In genomic region chr10:30967654-30968421, GRCh38 we compare ENCODE assay signal across 25 cellular contexts.
DNase-seq lines count a peak whose midpoint lies in the region; ATAC-seq and TF ChIP-seq lines count a peak whose summit lies in the region.
"Had no signal": no experiment of that assay in that cellular context is flagged by ENCODE, and none has a peak within 500 bp of the region (broad histone marks: within the 10 kb centered on the region; RNA-seq: fewer than 3 reads in every experiment).

No MANE protein-coding gene starts in this region.

- no peaks in the 10 kb centered on the region for H3K36me3 ChIP-seq in neural progenitor cell
- H3K36me3 ChIP-seq in vagina, result no peaks in the 10 kb centered on the region
- H3K36me3 ChIP-seq: upper lobe of right lung had no signal

- H3K27me3 ChIP-seq in neural progenitor cell, result no peaks in the 10 kb centered on the region
- H3K27me3 ChIP-seq in vagina, result no peaks in the 10 kb centered on the region
- H3K27me3 ChIP-seq: upper lobe of right lung had no signal

- no peak overlapping the region for H3K27ac ChIP-seq in neural progenitor cell
- H3K27ac ChIP-seq in vagina, result peak overlapping the region; percentile 26
- H3K27ac ChIP-seq: 22Rv1, SK-N-MC, upper lobe of right lung had no signal

- peaks cover 9% of the 10 kb centered on the region for H3K9me3 Mint-ChIP-seq in activated CD4-positive, alpha-beta T cell treated with anti-CD3 and anti-CD28 coated beads, Interleukin-2, amount 10 ng/mL, durations not matched to agents 24 days and 14 days
- H3K9me3 Mint-ChIP-seq in activated CD4-positive, alpha-beta T cell treated with anti-CD3 and anti-CD28 coated beads, Interleukin-2, amount 10 ng/mL, durations not matched to agents 7 days and 5 days, result no peaks in the 10 kb centered on the region
- no peaks in the 10 kb centered on the region for H3K9me3 Mint-ChIP-seq in neural progenitor cell
- H3K9me3 Mint-ChIP-seq: activated CD4-positive, alpha-beta memory T cell treated with anti-CD3 and anti-CD28 coated beads for 36 hours; central memory CD8-positive, alpha-beta T cell; naive thymus-derived CD4-positive, alpha-beta T cell; stimulated activated naive CD8-positive, alpha-beta T cell treated with anti-CD3 and anti-CD28 coated beads, Interleukin-15, Interleukin-2, amounts not matched to agents 100 ng/mL and 50 ng/mL, for 24 hours had no signal

- H3K4me1 ChIP-seq in neural progenitor cell (no peaks in the 10 kb centered on the region), vagina (no peaks in the 10 kb centered on the region)
- H3K4me1 ChIP-seq: Caco-2 had no signal

- no peak overlapping the region for H3K27ac Mint-ChIP-seq in activated CD4-positive, alpha-beta T cell treated with anti-CD3 and anti-CD28 coated beads, Interleukin-2, amount 10 ng/mL, durations not matched to agents 24 days and 14 days
- H3K27ac Mint-ChIP-seq in activated CD4-positive, alpha-beta T cell treated with anti-CD3 and anti-CD28 coated beads, Interleukin-2, amount 10 ng/mL, durations not matched to agents 7 days and 5 days, result no peak overlapping the region
- peak overlapping the region; percentile 84 for H3K27ac Mint-ChIP-seq in neural progenitor cell
- H3K27ac Mint-ChIP-seq: activated CD4-positive, alpha-beta memory T cell treated with anti-CD3 and anti-CD28 coated beads for 36 hours; B cell; stimulated activated naive CD8-positive, alpha-beta T cell treated with anti-CD3 and anti-CD28 coated beads, Interleukin-15, Interleukin-2, amounts not matched to agents 100 ng/mL and 50 ng/mL, for 24 hours; WTC11 had no signal

- no peaks in the 10 kb centered on the region for H3K79me2 ChIP-seq in neural progenitor cell (ENCODE audit: low read depth)

- DNase-seq in activated CD4-positive, alpha-beta T cell treated with anti-CD3 and anti-CD28 coated beads, Interleukin-2, amount 10 ng/mL, durations not matched to agents 24 days and 14 days, result peak; percentile 28
- no peak for DNase-seq in activated CD4-positive, alpha-beta T cell treated with anti-CD3 and anti-CD28 coated beads, Interleukin-2, amount 10 ng/mL, durations not matched to agents 7 days and 5 days
- DNase-seq in fibroblast of the aortic adventitia (ENCODE audit: low read depth), result peak; percentile 67
- DNase-seq in neural progenitor cell (ENCODE audit: low spot score), result no peak
- no peak for DNase-seq in vagina (ENCODE audit: extremely low spot score in 2 of 2)
- no peak for DNase-seq in CD1c-positive myeloid dendritic cell (ENCODE audit: extremely low spot score)
- no peak for DNase-seq in NCI-H1930 (lab: John Stamatoyannopoulos, UW)
- DNase-seq: activated CD4-positive, alpha-beta memory T cell treated with anti-CD3 and anti-CD28 coated beads for 36 hours; activated gamma-delta T cell; amniotic stem cell; Caco-2; hypothalamus; naive thymus-derived CD4-positive, alpha-beta T cell; NCI-H1105; NCI-H510A treated with DMSO at 0.1 percent for 48 hours; small intestine; stimulated activated CD4-positive, alpha-beta T cell treated with anti-CD3 and anti-CD28 coated beads, Interleukin-4, amount 100 ng/mL, for 1 hour; upper lobe of right lung had no signal

- POLR2A ChIA-PET in activated CD4-positive, alpha-beta T cell treated with anti-CD3 and anti-CD28 coated beads, Interleukin-2, amount 10 ng/mL, durations not matched to agents 7 days and 5 days (lab: Charles Lee), result no interaction called here

- H3K4me2 ChIP-seq in neural progenitor cell, result no peak overlapping the region

- H2AFZ ChIP-seq in neural progenitor cell (replicated peaks), result no peak overlapping the region

- no peak overlapping the region for H3K9ac ChIP-seq in neural progenitor cell

- TF ChIP-seq CTCF in fibroblast of the aortic adventitia (IDR thresholded peaks at IDR 0.05; ENCODE audit: insufficient read depth, low read length) (no peak), neural progenitor cell (IDR thresholded peaks at IDR 0.05) (no peak), vagina (IDR thresholded peaks at IDR 0.05) (no peak)

- ATAC-seq in HG03139 (IDR thresholded peaks at IDR 0.05; ENCODE audit: unreplicated experiment), result no peak
- ATAC-seq: naive thymus-derived CD4-positive, alpha-beta T cell; upper lobe of right lung; WTC11 had no signal

- H3K4me3 ChIP-seq in fibroblast of the aortic adventitia (ENCODE audit: low read depth, low read length) (no peak overlapping the region), neural progenitor cell (no peak overlapping the region), vagina (no peak overlapping the region)
- H3K4me3 ChIP-seq: SK-N-MC, upper lobe of right lung had no signal

- peaks cover 20% of the 10 kb centered on the region for H3K4me1 Mint-ChIP-seq in activated CD4-positive, alpha-beta T cell treated with anti-CD3 and anti-CD28 coated beads, Interleukin-2, amount 10 ng/mL, durations not matched to agents 24 days and 14 days
- H3K4me1 Mint-ChIP-seq in activated CD4-positive, alpha-beta T cell treated with anti-CD3 and anti-CD28 coated beads, Interleukin-2, amount 10 ng/mL, durations not matched to agents 7 days and 5 days, result peaks cover 7% of the 10 kb centered on the region
- peaks cover 4% of the 10 kb centered on the region for H3K4me1 Mint-ChIP-seq in neural progenitor cell
- H3K4me1 Mint-ChIP-seq: WTC11 had no signal

- H3K9me3 ChIP-seq in neural progenitor cell (ENCODE audit: low read depth), result no peaks in the 10 kb centered on the region
- no peaks in the 10 kb centered on the region for H3K9me3 ChIP-seq in vagina
- H3K9me3 ChIP-seq: Caco-2, upper lobe of right lung had no signal

- no peaks in the 10 kb centered on the region for H3K27me3 Mint-ChIP-seq in activated CD4-positive, alpha-beta T cell treated with anti-CD3 and anti-CD28 coated beads, Interleukin-2, amount 10 ng/mL, durations not matched to agents 24 days and 14 days
- no peaks in the 10 kb centered on the region for H3K27me3 Mint-ChIP-seq in activated CD4-positive, alpha-beta T cell treated with anti-CD3 and anti-CD28 coated beads, Interleukin-2, amount 10 ng/mL, durations not matched to agents 7 days and 5 days
- H3K27me3 Mint-ChIP-seq in neural progenitor cell (ENCODE audit: insufficient read depth, low read depth), result no peaks in the 10 kb centered on the region
- H3K27me3 Mint-ChIP-seq: activated CD4-positive, alpha-beta memory T cell treated with anti-CD3 and anti-CD28 coated beads for 36 hours; B cell; central memory CD8-positive, alpha-beta T cell; naive thymus-derived CD4-positive, alpha-beta T cell; stimulated activated naive CD8-positive, alpha-beta T cell treated with anti-CD3 and anti-CD28 coated beads, Interleukin-15, Interleukin-2, amounts not matched to agents 100 ng/mL and 50 ng/mL, for 24 hours had no signal

- H3F3A ChIP-seq in neural progenitor cell (ENCODE audit: low read depth), result no peaks in the 10 kb centered on the region

- no peak for TF ChIP-seq POLR2A in vagina (IDR thresholded peaks at IDR 0.05)

- CTCF ChIA-PET in activated CD4-positive, alpha-beta T cell treated with anti-CD3 and anti-CD28 coated beads, Interleukin-2, amount 10 ng/mL, durations not matched to agents 7 days and 5 days (lab: Charles Lee), result interaction anchor here (0.6 to 1.1 kb wide), 2 partner anchors 13 to 299 kb away, joined by 3 to 4 read pairs; no protein-coding TSS in a partner anchor

- intact Hi-C loops in activated CD4-positive, alpha-beta T cell treated with anti-CD3 and anti-CD28 coated beads, Interleukin-2, amount 10 ng/mL, durations not matched to agents 24 days and 14 days (cut with micrococcal nuclease), result no loop called here
- intact Hi-C loops in vagina (cut with DNase I), result no loop called here

- H4K20me1 ChIP-seq in neural progenitor cell (ENCODE audit: low read depth), result no peaks in the 10 kb centered on the region

- no peak overlapping the region for H3K4me3 Mint-ChIP-seq in activated CD4-positive, alpha-beta T cell treated with anti-CD3 and anti-CD28 coated beads, Interleukin-2, amount 10 ng/mL, durations not matched to agents 24 days and 14 days
- no peak overlapping the region for H3K4me3 Mint-ChIP-seq in activated CD4-positive, alpha-beta T cell treated with anti-CD3 and anti-CD28 coated beads, Interleukin-2, amount 10 ng/mL, durations not matched to agents 7 days and 5 days
- H3K4me3 Mint-ChIP-seq in neural progenitor cell, result no peak overlapping the region
- H3K4me3 Mint-ChIP-seq: activated CD4-positive, alpha-beta memory T cell treated with anti-CD3 and anti-CD28 coated beads for 36 hours; B cell; central memory CD8-positive, alpha-beta T cell; naive thymus-derived CD4-positive, alpha-beta T cell; stimulated activated naive CD8-positive, alpha-beta T cell treated with anti-CD3 and anti-CD28 coated beads, Interleukin-15, Interleukin-2, amounts not matched to agents 100 ng/mL and 50 ng/mL, for 24 hours; WTC11 had no signal

- peaks cover 10% of the 10 kb centered on the region for H3K36me3 Mint-ChIP-seq in activated CD4-positive, alpha-beta T cell treated with anti-CD3 and anti-CD28 coated beads, Interleukin-2, amount 10 ng/mL, durations not matched to agents 24 days and 14 days (ENCODE audit: low read depth)
- no peaks in the 10 kb centered on the region for H3K36me3 Mint-ChIP-seq in activated CD4-positive, alpha-beta T cell treated with anti-CD3 and anti-CD28 coated beads, Interleukin-2, amount 10 ng/mL, durations not matched to agents 7 days and 5 days (ENCODE audit: low read depth)
- no peaks in the 10 kb centered on the region for H3K36me3 Mint-ChIP-seq in neural progenitor cell
- H3K36me3 Mint-ChIP-seq: activated CD4-positive, alpha-beta memory T cell treated with anti-CD3 and anti-CD28 coated beads for 36 hours; WTC11 had no signal

Comparison
In these comparisons a context has a peak if more than half of its experiments do, and no peak if none do; other contexts are left out.
1. DNase-seq: peak in activated CD4-positive, alpha-beta T cell treated with anti-CD3 and anti-CD28 coated beads, Interleukin-2, amount 10 ng/mL, durations not matched to agents 24 days and 14 days (single experiment) and fibroblast of the aortic adventitia (single experiment); none in activated CD4-positive, alpha-beta T cell treated with anti-CD3 and anti-CD28 coated beads, Interleukin-2, amount 10 ng/mL, durations not matched to agents 7 days and 5 days (single experiment), neural progenitor cell (single experiment), vagina (0 of 2), CD1c-positive myeloid dendritic cell (single experiment) and NCI-H1930 (0 of 2).